In genomic region chr3:50278868-50279224, GRCh38 we compare ENCODE assay signal across 25 cellular contexts. TPM values are rescaled to one million over a fixed set of nuclear protein-coding genes. Genes with fewer than 3 reads are reported as not detected.
DNase-seq lines count a peak whose midpoint lies in the region; ATAC-seq and TF ChIP-seq lines count a peak whose summit lies in the region.
"Had no signal": no experiment of that assay in that cellular context is flagged by ENCODE, and none has a peak within 500 bp of the region (broad histone marks: within the 10 kb centered on the region; RNA-seq: fewer than 3 reads in every experiment).

LSMEM2 (plus strand) TSS chr3:50279087; CDS start chr3:50279114, 27 bp downstream.

- H3K4me3 ChIP-seq in gastroesophageal sphincter, result no peak within 1 kb of the TSS
- H3K4me3 ChIP-seq in stomach smooth muscle (ENCODE audit: low read length in 2 of 2), result no peak within 1 kb of the TSS
- H3K4me3 ChIP-seq in Caco-2 (ENCODE audit: low read depth, low read length), result no peak within 1 kb of the TSS
- H3K4me3 ChIP-seq: BLaER1 treated with 17β-estradiol and CSF1 and Interleukin-3, amounts not matched to agents 10 nM and 100 nM; colonic mucosa; left lung; PC-9; SJSA1; spleen; stomach had no signal

- H3K9ac ChIP-seq in stomach smooth muscle (ENCODE audit: low read length in 2 of 2), result peak within 1 kb of the TSS; percentile 3 to 36
- H3K9ac ChIP-seq: BLaER1 treated with 17β-estradiol and CSF1 and Interleukin-3, amounts not matched to agents 10 nM and 100 nM had no signal

- H3K4me3 Mint-ChIP-seq in Caco-2 (ENCODE audit: unreplicated experiment), result no peak within 1 kb of the TSS
- H3K4me3 Mint-ChIP-seq: HFFc6, neural crest cell had no signal

- H3K27ac ChIP-seq in RWPE1 (peak within 1 kb of the TSS; percentile 27), gastroesophageal sphincter (peak within 1 kb of the TSS in 2 of 4 donors; percentile 18 to 38), stomach smooth muscle (ENCODE audit: low read length) (no peak within 1 kb of the TSS)
- H3K27ac ChIP-seq: BLaER1 treated with 17β-estradiol and CSF1 and Interleukin-3, amounts not matched to agents 10 nM and 100 nM; colonic mucosa; left lung; PC-9; SJSA1; spleen had no signal

- H3K4me1 Mint-ChIP-seq in Caco-2 (ENCODE audit: low read depth, unreplicated experiment), result peaks cover 8% of the 10 kb centered on the region

- no peaks in the 10 kb centered on the region for H3K27me3 Mint-ChIP-seq in Caco-2 (ENCODE audit: insufficient read depth, unreplicated experiment)

- intact Hi-C loops in left colon (cut with DNase I, micrococcal nuclease) (loop anchor here in 1 of 2 donors (10.0 kb wide), 1 partner anchor 84 kb away; the partner anchor contains the start of gene GNAT1), Caco-2 (cut with micrococcal nuclease; ENCODE audit: unreplicated experiment) (no loop called here)

- ATAC-seq in gastroesophageal sphincter (peak; percentile 21), left colon (peak; percentile 5), GM19397 (IDR thresholded peaks at IDR 0.05; ENCODE audit: unreplicated experiment) (no peak)
- ATAC-seq: left lung had no signal

- POLR2A ChIA-PET in RWPE1 (lab: Yijun Ruan, JAX; ENCODE audit: low non-redundant PET) (no interaction called here), Caco-2 (lab: Charles Lee) (interaction anchor here (0.9 kb wide), 1 partner anchor 43 kb away, joined by 3 read pairs; the partner anchor contains the start of gene GNAI2)

- CTCF ChIA-PET in RWPE1 (lab: Yijun Ruan, JAX) (no interaction called here), Caco-2 (lab: Charles Lee) (interaction anchor here (0.6 to 1.2 kb wide), 3 partner anchors 13 to 29 kb away, joined by 3 to 4 read pairs (median 3); partner anchors contain the start of genes HYAL3 and NAA80)

- peaks cover 7% of the 10 kb centered on the region for H3K36me3 Mint-ChIP-seq in Caco-2 (ENCODE audit: insufficient read depth, unreplicated experiment)

- TF ChIP-seq POLR2A in gastroesophageal sphincter (IDR thresholded peaks at IDR 0.05), result no peak

- no peak for TF ChIP-seq CTCF in RWPE1 (conservative IDR thresholded peaks at IDR 0.05; ENCODE audit: low read depth)
- no peak for TF ChIP-seq CTCF in gastroesophageal sphincter (IDR thresholded peaks at IDR 0.05)
- no peak for TF ChIP-seq CTCF in Caco-2 (IDR thresholded peaks at IDR 0.05; ENCODE audit: insufficient read depth in 1 of 2, low read depth in 1 of 2, low read length in 1 of 2, severe bottlenecking in 1 of 2, unreplicated experiment in 1 of 2)

- WGBS in gastroesophageal sphincter (ENCODE audit: low coverage in 1 of 2), 2 donors, result no CpG with 5 or more reads among the region's 2 CpGs

- H3K4me1 ChIP-seq in gastroesophageal sphincter, result peaks cover 0 to 36% (median 11%) of the 10 kb centered on the region in 3 donors
- H3K4me1 ChIP-seq in stomach smooth muscle (ENCODE audit: control insufficient read depth, insufficient read depth, low read length), result peaks cover 24% of the 10 kb centered on the region
- H3K4me1 ChIP-seq in Caco-2, result peaks cover 4% of the 10 kb centered on the region; the same call in 1 of the 2 replicates
- H3K4me1 ChIP-seq: SJSA1 had no signal

- H3K27me3 ChIP-seq in gastroesophageal sphincter, result peaks cover 28% of the 10 kb centered on the region
- peaks cover 5 to 12% of the 10 kb centered on the region in 2 donors for H3K27me3 ChIP-seq in stomach smooth muscle (ENCODE audit: control insufficient read depth in 1 of 2, insufficient read depth in 2 of 2, low read length in 2 of 2)
- H3K27me3 ChIP-seq in Caco-2 (replicated peaks; ENCODE audit: control insufficient read depth, insufficient read depth, low read length), result no peaks in the 10 kb centered on the region
- H3K27me3 ChIP-seq: SJSA1 had no signal

- BruUV-seq in Caco-2 (replicated peaks; lab: Mats Ljungman, UMichigan), result no TSS peak

- no peaks in the 10 kb centered on the region for H3K9me3 Mint-ChIP-seq in Caco-2 (ENCODE audit: unreplicated experiment)
- H3K9me3 Mint-ChIP-seq: HFFc6, neural crest cell had no signal

- H3K36me3 ChIP-seq in gastroesophageal sphincter (peaks cover 0 to 27% of the 10 kb centered on the region in 2 donors), stomach smooth muscle (ENCODE audit: control insufficient read depth in 2 of 2, insufficient read depth in 2 of 2, low read length in 2 of 2) (no peaks in the 10 kb centered on the region), Caco-2 (ENCODE audit: control insufficient read depth, insufficient read depth, low read length) (peaks cover 2% of the 10 kb centered on the region; the same call in 1 of the 2 replicates)
- H3K36me3 ChIP-seq: BLaER1 treated with 17β-estradiol and CSF1 and Interleukin-3, amounts not matched to agents 10 nM and 100 nM; colonic mucosa; SJSA1; spleen had no signal

- H3K9me3 ChIP-seq in gastroesophageal sphincter (no peaks in the 10 kb centered on the region), stomach smooth muscle (ENCODE audit: control insufficient read depth in 2 of 2, low read length in 2 of 2) (no peaks in the 10 kb centered on the region), Caco-2 (no peaks in the 10 kb centered on the region)
- H3K9me3 ChIP-seq: BLaER1 treated with 17β-estradiol and CSF1 and Interleukin-3, amounts not matched to agents 10 nM and 100 nM; colonic mucosa; left lung; SJSA1; spleen; stomach had no signal

- DNase-seq in RWPE1 (ENCODE audit: low spot score), result no peak
- DNase-seq in left colon, result no peak
- DNase-seq in ecto neural progenitor cell (ENCODE audit: low spot score), result no peak
- no peak for DNase-seq in cerebellum (ENCODE audit: low spot score)
- no peak for DNase-seq in Caco-2
- DNase-seq: ACHN; activated CD4-positive, alpha-beta T cell treated with anti-CD3 and anti-CD28 coated beads for 4 hours; activated naive CD4-positive, alpha-beta T cell treated with anti-CD3 and anti-CD28 coated beads, Interleukin-2, amount 50 U/mL, for 16 hours; colonic mucosa; HFFc6; NCI-H1092 treated with DMSO at 0.1 percent for 48 hours; NCI-H2029 treated with DMSO at 0.1 percent for 48 hours; PC-9; spleen; stimulated activated CD4-positive, alpha-beta T cell treated with anti-CD3 and anti-CD28 coated beads, Interleukin-4, amount 100 ng/mL, for 24 hours; stomach had no signal

- TF ChIP-seq EP300 in gastroesophageal sphincter (IDR thresholded peaks at IDR 0.05), result no peak

- H3K27ac Mint-ChIP-seq in Caco-2 (ENCODE audit: unreplicated experiment), result no peak within 1 kb of the TSS
- H3K27ac Mint-ChIP-seq: HFFc6 had no signal

RNA-seq across cellular contexts. Expression of gene LSMEM2, which starts in this region (rescaled TPM):
- not detected for total RNA-seq in gastroesophageal sphincter
- not detected for total RNA-seq in left colon
- 0.36 TPM for total RNA-seq in cerebellum
- not detected in 2 replicates for total RNA-seq in Caco-2 (2022)
- total RNA-seq: colonic mucosa; fibroblast of lung; neural crest cell; SJSA1; stomach; T-helper 1 cell treated with Interleukin-12 subunit alpha and Interleukin-12 subunit beta and Interleukin-4 antibody, amounts not matched to agents 30 ng/mL and 1 ng/mL, for 36 hours had no signal

Comparison
In these comparisons a context has a peak if more than half of its experiments do, and no peak if none do; other contexts are left out.
1. Peak in ATAC-seq in gastroesophageal sphincter; RNA of the gene not detected or under 1 TPM.
2. Peak in ATAC-seq in left colon; RNA of the gene not detected or under 1 TPM.